11 cellular contexts compared by ENCODE assay signal in genomic region chr5:120803282-120803681, GRCh38.
DNase-seq lines count a peak whose midpoint lies in the region; ATAC-seq, FAIRE-seq and TF ChIP-seq lines count a peak whose summit lies in the region.
"Had no signal": no experiment of that assay in that cellular context is flagged by ENCODE, and none has a peak within 500 bp of the region (broad histone marks: within the 10 kb centered on the region; RNA-seq: fewer than 3 reads in every experiment).

No MANE protein-coding gene starts in this region.

- no peak overlapping the region for H3K27ac ChIP-seq in kidney (ENCODE audit: low read depth in 2 of 2, low read length in 2 of 2)

- TF ChIP-seq CTCF in kidney (IDR thresholded peaks at IDR 0.05; ENCODE audit: borderline replicate concordance, extremely low read depth, insufficient read depth), result peak; percentile 6

- no peaks in the 10 kb centered on the region for H3K27me3 ChIP-seq in adipocyte (replicated peaks; ENCODE audit: control insufficient read depth, insufficient read depth, low read length)

- H3K9ac ChIP-seq in adipocyte (ENCODE audit: low read length), result peak overlapping the region; percentile 28
- no peak overlapping the region for H3K9ac ChIP-seq in kidney (ENCODE audit: low read length in 2 of 2)

- DNase-seq in AML-193 (lab: John Stamatoyannopoulos, UW) (peak; percentile 29 to 36), Kasumi-1 (lab: John Stamatoyannopoulos, UW) (peak; percentile 63 to 65), adipocyte (ENCODE audit: low read depth) (peak; percentile 81), kidney (no peak), GM19240 (ENCODE audit: insufficient read length, low spot score) (no peak), T1000 (lab: John Stamatoyannopoulos, UW) (no peak)
- DNase-seq: activated CD4-positive, alpha-beta T cell treated with anti-CD3 and anti-CD28 coated beads, Interleukin-2, amount 50 U/mL, for 48 hours; NCI-H187 treated with DMSO at 0.1 percent for 48 hours had no signal

- H3K4me1 ChIP-seq in adipocyte (ENCODE audit: control insufficient read depth, insufficient read depth, low read length), result peaks cover 5% of the 10 kb centered on the region
- H3K4me1 ChIP-seq in kidney (ENCODE audit: control insufficient read depth in 1 of 2, insufficient read depth in 1 of 2, low read depth in 1 of 2, low read length in 2 of 2), result no peaks in the 10 kb centered on the region

- FAIRE-seq in kidney (lab: Jason Lieb, UNC), result peak; percentile 60

- ATAC-seq in HG02938 (IDR thresholded peaks at IDR 0.05; ENCODE audit: unreplicated experiment) (no peak), GM21825 (IDR thresholded peaks at IDR 0.05; ENCODE audit: unreplicated experiment) (no peak)
- ATAC-seq: natural killer cell treated with Interleukin-12 subunit alpha and Interleukin-12 subunit beta and Interleukin-15 and Interleukin-18, amount 100 ng/mL, for 72 hours had no signal

- intact Hi-C loops in kidney (cut with DNase I), result no loop called here

- no peaks in the 10 kb centered on the region for H3K9me3 ChIP-seq in adipocyte (ENCODE audit: control insufficient read depth, low read length)
- no peaks in the 10 kb centered on the region for H3K9me3 ChIP-seq in kidney (ENCODE audit: control insufficient read depth in 1 of 2, low read length in 2 of 2)

- H3K36me3 ChIP-seq in adipocyte (ENCODE audit: control insufficient read depth, insufficient read depth, low read length, severe bottlenecking), result no peaks in the 10 kb centered on the region
- no peaks in the 10 kb centered on the region for H3K36me3 ChIP-seq in kidney (ENCODE audit: control insufficient read depth in 1 of 2, insufficient read depth in 2 of 2, low read length in 2 of 2)

- peak overlapping the region; percentile 58 for H3K4me3 ChIP-seq in adipocyte (ENCODE audit: low read length)
- H3K4me3 ChIP-seq in kidney (ENCODE audit: low read length in 2 of 2), result no peak overlapping the region

Comparison
In these comparisons a context has a peak if more than half of its experiments do, and no peak if none do; other contexts are left out.
1. DNase-seq: peak in AML-193 (2 of 2), Kasumi-1 (2 of 2) and adipocyte (single experiment); none in kidney (single experiment), GM19240 (single experiment) and T1000 (single experiment).